Comparison of ENCODE assay signal across 10 cellular contexts in the genomic region with DNA sequence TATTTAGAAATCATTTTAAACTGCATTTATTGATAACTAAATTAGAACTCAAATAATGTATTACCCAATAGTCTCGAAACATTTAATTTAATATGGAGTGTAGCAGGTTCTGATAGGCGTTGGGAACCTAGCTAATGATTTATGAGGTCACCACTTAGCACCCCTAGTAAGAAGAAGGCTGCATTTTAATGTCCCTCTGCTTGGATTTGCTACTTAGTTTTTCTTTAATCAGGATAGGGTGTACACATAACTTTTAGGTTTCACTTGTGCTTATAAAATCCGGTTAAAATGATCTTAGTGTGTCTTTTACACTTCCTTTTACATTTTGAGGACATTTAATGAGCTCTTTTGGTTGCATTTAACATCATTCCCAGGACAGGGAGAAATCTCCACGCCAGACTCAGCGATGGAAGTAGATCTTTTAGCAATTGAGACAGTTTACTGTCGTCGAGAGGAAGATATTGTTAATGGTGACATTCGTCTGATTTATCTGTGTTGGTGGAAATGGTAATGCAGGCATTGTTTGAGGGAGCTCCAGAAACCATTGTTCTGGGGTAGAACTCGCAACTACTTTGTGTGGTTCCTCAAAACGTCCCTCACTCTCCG. TPM values are rescaled to one million over a fixed set of nuclear protein-coding genes. Genes with fewer than 3 reads are reported as not detected.
A peak's percentile ranks its signal among the peaks of the same experiment; 100 is the strongest.
DNase-seq lines count a peak whose midpoint lies in the region; ATAC-seq and TF ChIP-seq lines count a peak whose summit lies in the region.
"Had no signal": no experiment of that assay in that cellular context is flagged by ENCODE, and none has a peak within 500 bp of the region (broad histone marks: within the 10 kb centered on the region; RNA-seq: fewer than 3 reads in every experiment).

No MANE protein-coding gene starts in this region.

- DNase-seq in NCI-H1105 treated with DMSO at 0.1 percent for 48 hours (lab: John Stamatoyannopoulos, UW) (peak; percentile 51), NCI-H1105 (lab: John Stamatoyannopoulos, UW) (no peak), NCI-H146 (lab: John Stamatoyannopoulos, UW) (peak; percentile 43), neural crest cell (ENCODE audit: low read depth, low spot score) (no peak), dorsolateral prefrontal cortex (no peak), NCI-H1930 (lab: John Stamatoyannopoulos, UW) (no peak)
- no peak for DNase-seq in central memory CD8-positive, alpha-beta T cell (ENCODE audit: low spot score in 2 of 2)

- intact Hi-C loops in dorsolateral prefrontal cortex (cut with DNase I) = loop anchor here in 1 of 2 donors (10.0 kb wide), 1 partner anchor 264 kb away; no protein-coding TSS in a partner anchor

- H3K4me3 ChIP-seq in dorsolateral prefrontal cortex = no peak overlapping the region

- peaks cover 74% of the 10 kb centered on the region for H3K27me3 Mint-ChIP-seq in central memory CD8-positive, alpha-beta T cell
- H3K27me3 Mint-ChIP-seq in neural crest cell (ENCODE audit: low read depth) = peaks cover 95% of the 10 kb centered on the region

- H3K36me3 Mint-ChIP-seq in central memory CD8-positive, alpha-beta T cell (ENCODE audit: insufficient read depth) = peaks cover 28% of the 10 kb centered on the region
- H3K36me3 Mint-ChIP-seq in neural crest cell (ENCODE audit: low read depth) = peaks cover 8% of the 10 kb centered on the region

- ATAC-seq in central memory CD8-positive, alpha-beta T cell (replicated peaks; ENCODE audit: extremely low read depth, poor library complexity, severe bottlenecking) = no peak
- no peak for ATAC-seq in HG02623 (IDR thresholded peaks at IDR 0.05; ENCODE audit: unreplicated experiment)
- ATAC-seq: HCT116 had no signal

- H3K4me1 Mint-ChIP-seq in central memory CD8-positive, alpha-beta T cell = peaks cover 43% of the 10 kb centered on the region
- peaks cover 45% of the 10 kb centered on the region for H3K4me1 Mint-ChIP-seq in neural crest cell

- peaks cover 6% of the 10 kb centered on the region for H3K9me3 Mint-ChIP-seq in central memory CD8-positive, alpha-beta T cell
- H3K9me3 Mint-ChIP-seq in neural crest cell = no peaks in the 10 kb centered on the region

- H3K27ac Mint-ChIP-seq in central memory CD8-positive, alpha-beta T cell (ENCODE audit: low read depth) = peak overlapping the region; percentile 66
- no peak overlapping the region for H3K27ac Mint-ChIP-seq in neural crest cell (ENCODE audit: unreplicated experiment)

- H3K27ac ChIP-seq in dorsolateral prefrontal cortex = no peak overlapping the region

- H3K27me3 ChIP-seq in dorsolateral prefrontal cortex = peaks cover 7 to 100% (median 93%) of the 10 kb centered on the region in 45 donors

- H3K4me3 Mint-ChIP-seq in central memory CD8-positive, alpha-beta T cell = peak overlapping the region; percentile 13
- peak overlapping the region; percentile 90 for H3K4me3 Mint-ChIP-seq in neural crest cell

- TF ChIP-seq CTCF in neural crest cell (conservative IDR thresholded peaks at IDR 0.05) = no peak
- no peak for TF ChIP-seq CTCF in dorsolateral prefrontal cortex (IDR thresholded peaks at IDR 0.05 in 54 of 56, conservative IDR thresholded peaks at IDR 0.05 in 2 of 56; ENCODE audit: low read depth in 1 of 56, partially characterized antibody in 56 of 56)

RNA-seq across cellular contexts. Expression of a gene that starts 5.6 kb away (rescaled TPM):
- total RNA-seq in neural crest cell (8.2 and 9.6 TPM in 2 replicates), dorsolateral prefrontal cortex (1 to 10 TPM in 10 of 120 experiments, under 1 TPM in 76, not detected in 34; 0.12 to 2.4 (median 0.52) TPM)
- total RNA-seq: omental fat pad had no signal

Comparison
In these comparisons a context has a peak if more than half of its experiments do, and no peak if none do; other contexts are left out.
1. DNase-seq: peak in NCI-H1105 treated with DMSO at 0.1 percent for 48 hours (single experiment) and NCI-H146 (single experiment); none in NCI-H1105 (single experiment), central memory CD8-positive, alpha-beta T cell (0 of 2), neural crest cell (single experiment), dorsolateral prefrontal cortex (0 of 10) and NCI-H1930 (0 of 2).